Comparison of ENCODE assay signal across 18 cellular contexts in the genomic region with DNA sequence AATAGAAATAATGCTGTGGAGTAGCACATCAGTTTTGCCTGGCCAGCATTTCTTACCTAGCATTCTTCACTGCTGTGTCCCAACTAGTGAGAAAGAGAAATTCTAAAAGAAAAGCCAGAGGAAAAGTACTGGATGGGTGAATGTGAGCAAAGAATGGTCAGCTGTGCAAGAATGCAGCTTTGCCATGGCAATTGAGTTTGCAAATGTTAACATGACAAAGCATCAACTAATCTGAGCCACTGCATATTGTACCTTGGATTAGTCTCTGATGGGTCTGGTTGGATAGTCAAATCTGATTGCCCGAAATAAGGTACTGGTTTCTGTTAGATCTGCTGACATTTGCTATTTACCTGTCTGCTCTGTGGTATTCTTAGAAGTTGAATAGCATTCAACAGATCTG.
"Had no signal": no experiment of that assay in that cellular context is flagged by ENCODE, and none has a peak within 500 bp of the region (broad histone marks: within the 10 kb centered on the region; RNA-seq: fewer than 3 reads in every experiment).

No MANE protein-coding gene starts in this region.

- H3K9me3 ChIP-seq: breast epithelium, thyroid gland had no signal

- H3K4me1 ChIP-seq: breast epithelium, thyroid gland had no signal

- H3K27me3 Mint-ChIP-seq: activated CD4-positive, alpha-beta T cell treated with anti-CD3 and anti-CD28 coated beads, Interleukin-2, amount 10 ng/mL, durations not matched to agents 24 days and 14 days; activated naive CD8-positive, alpha-beta T cell treated with anti-CD3 and anti-CD28 coated beads for 36 hours; memory B cell; T-helper 17 cell had no signal

- ATAC-seq: activated CD8-positive, alpha-beta T cell treated with anti-CD3 and anti-CD28 coated beads, Interleukin-2, amount 10 ng/mL, durations not matched to agents 7 days and 5 days; esophagus mucosa; left ventricle myocardium superior; natural killer cell; stimulated activated effector memory CD8-positive, alpha-beta T cell treated with anti-CD3 and anti-CD28 coated beads, Interleukin-12 subunit alpha, Interleukin-12 subunit beta, amount 100 ng/mL, for 72 hours; T-helper 17 cell had no signal

- H3K27ac Mint-ChIP-seq: activated CD4-positive, alpha-beta T cell treated with anti-CD3 and anti-CD28 coated beads, Interleukin-2, amount 10 ng/mL, durations not matched to agents 24 days and 14 days; activated CD8-positive, alpha-beta T cell treated with anti-CD3 and anti-CD28 coated beads, Interleukin-2, amount 10 ng/mL, durations not matched to agents 7 days and 5 days; activated naive CD8-positive, alpha-beta T cell treated with anti-CD3 and anti-CD28 coated beads for 36 hours; memory B cell; stimulated activated effector memory CD8-positive, alpha-beta T cell treated with anti-CD3 and anti-CD28 coated beads, Interleukin-12 subunit alpha, Interleukin-12 subunit beta, amount 100 ng/mL, for 72 hours; T-helper 17 cell had no signal

- H3K27ac ChIP-seq: breast epithelium, thyroid gland had no signal

- H3K27me3 ChIP-seq: breast epithelium, thyroid gland had no signal

- H3K4me3 ChIP-seq: breast epithelium, thyroid gland had no signal

- H3K4me3 Mint-ChIP-seq: activated CD4-positive, alpha-beta T cell treated with anti-CD3 and anti-CD28 coated beads, Interleukin-2, amount 10 ng/mL, durations not matched to agents 24 days and 14 days; activated CD8-positive, alpha-beta T cell treated with anti-CD3 and anti-CD28 coated beads, Interleukin-2, amount 10 ng/mL, durations not matched to agents 7 days and 5 days; activated naive CD8-positive, alpha-beta T cell treated with anti-CD3 and anti-CD28 coated beads for 36 hours; memory B cell; natural killer cell; stimulated activated effector memory CD8-positive, alpha-beta T cell treated with anti-CD3 and anti-CD28 coated beads, Interleukin-12 subunit alpha, Interleukin-12 subunit beta, amount 100 ng/mL, for 72 hours; T-helper 17 cell had no signal

- H3K36me3 ChIP-seq: breast epithelium had no signal

- H3K9me3 Mint-ChIP-seq: activated CD4-positive, alpha-beta T cell treated with anti-CD3 and anti-CD28 coated beads, Interleukin-2, amount 10 ng/mL, durations not matched to agents 24 days and 14 days; activated naive CD8-positive, alpha-beta T cell treated with anti-CD3 and anti-CD28 coated beads for 36 hours; memory B cell; natural killer cell; stimulated activated effector memory CD8-positive, alpha-beta T cell treated with anti-CD3 and anti-CD28 coated beads, Interleukin-12 subunit alpha, Interleukin-12 subunit beta, amount 100 ng/mL, for 72 hours had no signal

- DNase-seq: activated CD4-positive, alpha-beta T cell treated with anti-CD3 and anti-CD28 coated beads, Interleukin-2, amount 10 ng/mL, durations not matched to agents 24 days and 14 days; activated CD4-positive, CD25-positive, alpha-beta regulatory T cell; activated CD8-positive, alpha-beta memory T cell treated with anti-CD3 and anti-CD28 coated beads, Interleukin-2, amount 50 U/mL, for 4 hours; activated CD8-positive, alpha-beta T cell treated with anti-CD3 and anti-CD28 coated beads, Interleukin-2, amount 10 ng/mL, durations not matched to agents 7 days and 5 days; activated gamma-delta T cell; activated naive CD8-positive, alpha-beta T cell treated with anti-CD3 and anti-CD28 coated beads for 36 hours; activated T-cell treated with anti-CD3 and anti-CD28 coated beads, Interleukin-2, amount 50 U/mL, for 48 hours; hippocampal formation; left ventricle myocardium superior; natural killer cell; posterior cingulate gyrus; retina; T-helper 17 cell; thyroid gland had no signal
